ENCODE assay signal across 3 cellular contexts in genomic region chr6:123702943-123703342, GRCh38.
TF ChIP-seq lines count a peak whose summit lies in the region.

No MANE protein-coding gene starts in this region.

TF ChIP-seq in HepG2, 621 proteins besides CTCF, POLR2A, EP300 and RAD21:
- TF ChIP-seq, protein P1, sequence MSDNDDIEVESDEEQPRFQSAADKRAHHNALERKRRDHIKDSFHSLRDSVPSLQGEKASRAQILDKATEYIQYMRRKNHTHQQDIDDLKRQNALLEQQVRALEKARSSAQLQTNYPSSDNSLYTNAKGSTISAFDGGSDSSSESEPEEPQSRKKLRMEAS (IDR thresholded peaks at IDR 0.05): no peak
- TF ChIP-seq PHF8 (CRISPR knock-in tag; IDR thresholded peaks at IDR 0.05): no peak
- no peak for TF ChIP-seq NR2F1 (CRISPR knock-in tag; IDR thresholded peaks at IDR 0.05)
- no peak for TF ChIP-seq NR2F2 (IDR thresholded peaks at IDR 0.05; ENCODE audit: borderline replicate concordance, low read depth)
- TF ChIP-seq, protein P2, sequence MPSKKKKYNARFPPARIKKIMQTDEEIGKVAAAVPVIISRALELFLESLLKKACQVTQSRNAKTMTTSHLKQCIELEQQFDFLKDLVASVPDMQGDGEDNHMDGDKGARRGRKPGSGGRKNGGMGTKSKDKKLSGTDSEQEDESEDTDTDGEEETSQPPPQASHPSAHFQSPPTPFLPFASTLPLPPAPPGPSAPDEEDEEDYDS (CRISPR knock-in tag; IDR thresholded peaks at IDR 0.05): no peak
- TF ChIP-seq CEBPB (IDR thresholded peaks at IDR 0.05; ENCODE audit: borderline replicate concordance, low read depth, low read length): peak; percentile 75

TF ChIP-seq in IMR-90, 13 proteins besides CTCF, POLR2A, EP300 and RAD21:
- TF ChIP-seq RCOR1 (IDR thresholded peaks at IDR 0.05; ENCODE audit: insufficient replicate concordance, low read length) (no peak), CEBPB (IDR thresholded peaks at IDR 0.05; ENCODE audit: low read depth, low read length) (peak; percentile 63)
TF ChIP-seq in IMR-90: peak in this region for 1.

TF ChIP-seq in H1, 55 proteins besides CTCF, POLR2A, EP300 and RAD21:
- TF ChIP-seq SIX5 (IDR thresholded peaks at IDR 0.05; ENCODE audit: low read depth, low read length) (no peak), RXRA (IDR thresholded peaks at IDR 0.05; ENCODE audit: insufficient read depth, low read depth, low read length) (no peak), SP4 (IDR thresholded peaks at IDR 0.05; ENCODE audit: low read length) (no peak), EZH2 (IDR thresholded peaks at IDR 0.05; ENCODE audit: low read depth, low read length, severe bottlenecking) (no peak), SP2 (IDR thresholded peaks at IDR 0.05; ENCODE audit: low read length) (no peak)
